In genomic region chr4:39977489-39978377, GRCh38 we compare ENCODE assay signal across 8 cellular contexts. TPM values are rescaled to one million over a fixed set of nuclear protein-coding genes. Genes with fewer than 3 reads are reported as not detected.
DNase-seq lines count a peak whose midpoint lies in the region; ATAC-seq and TF ChIP-seq lines count a peak whose summit lies in the region.

TSS of gene PDS5A (minus strand) at chr4:39977911. CDS start at chr4:39976577, 1,334 bp downstream.

- ATAC-seq in GM21619 (IDR thresholded peaks at IDR 0.05; ENCODE audit: unreplicated experiment), result peak; percentile 71

- peaks cover 42% of the 10 kb centered on the region for H3K4me1 Mint-ChIP-seq in activated T-cell treated with anti-CD3 and anti-CD28 coated beads, Interleukin-2, amount 50 U/mL, for 24 hours (ENCODE audit: low read depth)

- H3K36me3 Mint-ChIP-seq in activated T-cell treated with anti-CD3 and anti-CD28 coated beads, Interleukin-2, amount 50 U/mL, for 24 hours (ENCODE audit: low read depth), result peaks cover 39% of the 10 kb centered on the region

- intact Hi-C loops in PC-9 (cut with micrococcal nuclease; ENCODE audit: unreplicated experiment), result loop anchor here (1.0 to 10.0 kb wide), 5 partner anchors 80 to 1223 kb away; partner anchors contain the start of gene SMIM14

- peak within 1 kb of the TSS; percentile 100 for H3K4me2 ChIP-seq in PC-9

- no peaks in the 10 kb centered on the region for H3K9me3 ChIP-seq in PC-9 (ENCODE audit: insufficient read depth, low read depth)
- H3K9me3 ChIP-seq in esophagus (ENCODE audit: control insufficient read depth in 2 of 2, insufficient read depth in 1 of 2, low read depth in 1 of 2, low read length in 1 of 2), result no peaks in the 10 kb centered on the region
- no peaks in the 10 kb centered on the region for H3K9me3 ChIP-seq in muscle layer of duodenum (ENCODE audit: control insufficient read depth in 1 of 2, low read length in 2 of 2)

- no peaks in the 10 kb centered on the region for H3K27me3 Mint-ChIP-seq in activated T-cell treated with anti-CD3 and anti-CD28 coated beads, Interleukin-2, amount 50 U/mL, for 24 hours

- TF ChIP-seq CTCF in PC-9 (conservative IDR thresholded peaks at IDR 0.05), result peak; percentile 73

- POLR2A ChIA-PET in PC-9 (lab: Charles Lee; ENCODE audit: unreplicated experiment), result no interaction called here

- H3K27ac Mint-ChIP-seq in activated T-cell treated with anti-CD3 and anti-CD28 coated beads, Interleukin-2, amount 50 U/mL, for 24 hours, result peak within 1 kb of the TSS; percentile 99

- peak within 1 kb of the TSS; percentile 81 for H3K4me3 ChIP-seq in Jurkat, Clone E6-1 (ENCODE audit: low read length)
- peak within 1 kb of the TSS; percentile 93 for H3K4me3 ChIP-seq in PC-9
- peak within 1 kb of the TSS; percentile 89 to 100 for H3K4me3 ChIP-seq in esophagus (ENCODE audit: low read depth in 1 of 2, low read length in 2 of 2)
- H3K4me3 ChIP-seq in muscle layer of duodenum (ENCODE audit: low read depth in 1 of 2, low read length in 2 of 2), result peak within 1 kb of the TSS; percentile 80 to 97

- DNase-seq in DMS153 treated with DMSO at 0.1 percent for 48 hours (lab: John Stamatoyannopoulos, UW; ENCODE audit: unreplicated experiment), result peak; percentile 73
- peak; percentile 81 for DNase-seq in Jurkat, Clone E6-1 (ENCODE audit: low read depth, low spot score)
- peak; percentile 72 to 93 for DNase-seq in PC-9
- peak; percentile 93 for DNase-seq in activated T-cell treated with anti-CD3 and anti-CD28 coated beads, Interleukin-2, amount 50 U/mL, for 24 hours
- peak; percentile 69 to 88 for DNase-seq in stimulated activated CD8-positive, alpha-beta memory T cell treated with anti-CD3 and anti-CD28 coated beads, Interleukin-7, amount 100 ng/mL, for 4 hours (ENCODE audit: low read depth in 2 of 2)

- TSS peak; percentile 75 for BruUV-seq in PC-9 (replicated peaks; lab: Mats Ljungman, UMichigan)

- peaks cover 18% of the 10 kb centered on the region for H3K4me1 ChIP-seq in PC-9 (replicated peaks; ENCODE audit: insufficient read depth)
- peaks cover 0 to 3% of the 10 kb centered on the region in 2 donors for H3K4me1 ChIP-seq in esophagus (ENCODE audit: control insufficient read depth in 2 of 2, insufficient read depth in 2 of 2, low read length in 1 of 2)
- peaks cover 5 to 16% of the 10 kb centered on the region in 2 donors for H3K4me1 ChIP-seq in muscle layer of duodenum (ENCODE audit: control insufficient read depth in 1 of 2, insufficient read depth in 2 of 2, low read length in 2 of 2)

- H3F3A ChIP-seq in PC-9 (ENCODE audit: insufficient read depth, low read depth), result no peaks in the 10 kb centered on the region

- peaks cover 25% of the 10 kb centered on the region for H4K20me1 ChIP-seq in PC-9 (ENCODE audit: insufficient read depth)

- H3K4me3 Mint-ChIP-seq in activated T-cell treated with anti-CD3 and anti-CD28 coated beads, Interleukin-2, amount 50 U/mL, for 24 hours, result peak within 1 kb of the TSS; percentile 89

- H3K9me3 Mint-ChIP-seq in activated T-cell treated with anti-CD3 and anti-CD28 coated beads, Interleukin-2, amount 50 U/mL, for 24 hours, result no peaks in the 10 kb centered on the region

- H2AFZ ChIP-seq in PC-9, result peak within 1 kb of the TSS; percentile 98

- 0 to 1% methylated on average over 84 to 117 of the region's 117 CpGs for WGBS in esophagus, 2 donors

- H3K9me2 ChIP-seq in PC-9 (ENCODE audit: insufficient read depth), result no peaks in the 10 kb centered on the region

- H3K27ac ChIP-seq in PC-9 (peak within 1 kb of the TSS; percentile 72), esophagus (ENCODE audit: low read depth in 2 of 2, low read length in 1 of 2) (peak within 1 kb of the TSS; percentile 92 to 99), muscle layer of duodenum (ENCODE audit: low read length) (peak within 1 kb of the TSS; percentile 91)

- no peaks in the 10 kb centered on the region for H3K27me3 ChIP-seq in PC-9 (ENCODE audit: insufficient read depth, low read depth)
- H3K27me3 ChIP-seq in esophagus (ENCODE audit: control insufficient read depth in 1 of 2, insufficient read depth in 2 of 2, low read length in 2 of 2), result no peaks in the 10 kb centered on the region
- H3K27me3 ChIP-seq in muscle layer of duodenum (ENCODE audit: low read depth, low read length), result no peaks in the 10 kb centered on the region

- peaks cover 46% of the 10 kb centered on the region for H3K79me2 ChIP-seq in PC-9 (ENCODE audit: low read depth)

- peaks cover 18% of the 10 kb centered on the region for H3K36me3 ChIP-seq in PC-9 (ENCODE audit: low read depth)
- H3K36me3 ChIP-seq in esophagus (ENCODE audit: control insufficient read depth in 2 of 2, insufficient read depth in 2 of 2, low read length in 1 of 2), result peaks cover 0 to 9% of the 10 kb centered on the region in 2 donors
- peaks cover 5 to 15% of the 10 kb centered on the region in 2 donors for H3K36me3 ChIP-seq in muscle layer of duodenum (ENCODE audit: control insufficient read depth in 1 of 2, insufficient read depth in 2 of 2, low read length in 2 of 2)

- CTCF ChIA-PET in PC-9 (lab: Charles Lee), result interaction anchor here (0.5 to 0.8 kb wide), 3 partner anchors 49 to 312 kb away, joined by 3 read pairs; no protein-coding TSS in a partner anchor

RNA-seq across cellular contexts. Expression of gene PDS5A, which starts in this region (rescaled TPM):
- polyA plus RNA-seq in Jurkat, Clone E6-1 (2012; ENCODE audit: insufficient read depth, insufficient read length), result 98.6 TPM
- 78.9 and 86.4 TPM in 2 replicates for total RNA-seq in PC-9 (2021)
- polyA plus RNA-seq in esophagus, result 10 to 100 TPM; 16.8 to 17.0 TPM

Comparison
In these comparisons a context has a peak if more than half of its experiments do, and no peak if none do; other contexts are left out.
1. Peak in every context shown above with its lines: DNase-seq, ATAC-seq, H3K4me3 ChIP-seq and H3K27ac ChIP-seq.